Comparison of ENCODE assay signal across 24 cellular contexts in the genomic region with DNA sequence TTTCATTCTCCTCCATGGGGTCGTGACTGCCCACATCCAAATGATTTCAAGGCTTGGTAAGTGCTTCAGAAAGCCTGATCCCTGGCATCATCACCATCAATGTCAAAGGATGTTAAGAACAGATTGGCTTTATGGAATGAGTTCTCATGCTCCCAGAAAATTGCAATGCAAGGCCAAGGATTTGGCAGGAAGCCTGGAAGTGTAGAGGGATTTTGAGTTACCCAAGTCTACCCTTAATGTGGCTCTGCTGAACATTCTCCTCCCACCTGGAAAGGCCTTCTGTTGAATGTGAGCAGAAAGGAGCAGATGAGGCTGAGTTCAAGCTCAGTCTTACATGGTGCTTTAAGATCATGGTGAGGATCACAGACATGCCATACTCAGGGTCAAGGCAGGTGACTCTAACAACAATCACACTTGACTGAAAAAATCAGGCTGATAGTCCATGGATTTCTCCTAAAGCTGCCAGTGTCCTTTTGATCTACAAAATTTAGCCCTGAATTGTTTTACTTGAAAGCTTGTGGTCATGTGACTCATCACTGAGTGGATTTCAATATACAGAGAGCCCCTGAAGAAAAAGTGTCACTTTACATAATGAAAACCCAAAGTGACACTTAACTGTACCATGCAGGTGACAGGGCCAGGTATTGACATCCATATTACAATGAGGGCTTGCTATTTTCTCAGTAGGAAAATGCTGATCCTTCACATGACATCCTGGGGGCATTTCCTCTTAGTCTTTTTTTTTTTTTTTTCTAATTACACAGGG.
DNase-seq lines count a peak whose midpoint lies in the region; ATAC-seq, FAIRE-seq and TF ChIP-seq lines count a peak whose summit lies in the region.
"Had no signal": no experiment of that assay in that cellular context is flagged by ENCODE, and none has a peak within 500 bp of the region (broad histone marks: within the 10 kb centered on the region; RNA-seq: fewer than 3 reads in every experiment).

No MANE protein-coding gene starts in this region.

- H3K4me3 ChIP-seq in bronchial epithelial cell (ENCODE audit: low read depth, low read length) (no peak overlapping the region), GM23248 (no peak overlapping the region)
- H3K4me3 ChIP-seq: BLaER1 treated with 17β-estradiol and CSF1 and Interleukin-3, amounts not matched to agents 10 nM and 100 nM; breast epithelium; right lobe of liver; testis had no signal

- no peaks in the 10 kb centered on the region for H3K27me3 Mint-ChIP-seq in activated T-cell treated with anti-CD3 and anti-CD28 coated beads, Interleukin-2, amount 50 U/mL, for 4 hours (ENCODE audit: low read depth)

- no peak overlapping the region for H3K4me2 ChIP-seq in GM23248 (ENCODE audit: unreplicated experiment)
- H3K4me2 ChIP-seq: SK-N-SH had no signal

- H3K36me3 ChIP-seq in bronchial epithelial cell (ENCODE audit: control insufficient read depth, insufficient read depth, low read length): no peaks in the 10 kb centered on the region
- no peaks in the 10 kb centered on the region for H3K36me3 ChIP-seq in GM23248 (ENCODE audit: low read depth)

- no peaks in the 10 kb centered on the region for H4K20me1 ChIP-seq in GM23248 (ENCODE audit: insufficient read depth)

- no peak overlapping the region for H3K27ac ChIP-seq in GM23248
- H3K27ac ChIP-seq: BLaER1 treated with 17β-estradiol and CSF1 and Interleukin-3, amounts not matched to agents 10 nM and 100 nM; breast epithelium; HL-60; right lobe of liver; testis had no signal

- H3K79me2 ChIP-seq in GM23248 (ENCODE audit: insufficient read depth): no peaks in the 10 kb centered on the region

- H2AFZ ChIP-seq in GM23248: no peak overlapping the region

- TF ChIP-seq RAD21 in Ishikawa (IDR thresholded peaks at IDR 0.05; ENCODE audit: low read depth): no peak

- peak; percentile 37 to 46 for ATAC-seq in activated T-cell treated with anti-CD3 and anti-CD28 coated beads, Interleukin-2, amount 50 U/mL, for 4 hours
- peak; percentile 47 for ATAC-seq in stimulated activated effector memory CD8-positive, alpha-beta T cell treated with anti-CD3 and anti-CD28 coated beads, Interleukin-12 subunit alpha, Interleukin-12 subunit beta, amount 100 ng/mL, for 72 hours
- ATAC-seq in GM21515 (IDR thresholded peaks at IDR 0.05; ENCODE audit: unreplicated experiment): no peak
- ATAC-seq: naive thymus-derived CD4-positive, alpha-beta T cell; right lobe of liver had no signal

- H3K9me2 ChIP-seq in GM23248 (ENCODE audit: insufficient read depth): no peaks in the 10 kb centered on the region
- H3K9me2 ChIP-seq: SK-N-SH had no signal

- H3F3A ChIP-seq in GM23248 (ENCODE audit: insufficient read depth): no peaks in the 10 kb centered on the region

- H3K4me3 Mint-ChIP-seq in activated T-cell treated with anti-CD3 and anti-CD28 coated beads, Interleukin-2, amount 50 U/mL, for 4 hours: no peak overlapping the region
- H3K4me3 Mint-ChIP-seq in stimulated activated effector memory CD8-positive, alpha-beta T cell treated with anti-CD3 and anti-CD28 coated beads, Interleukin-12 subunit alpha, Interleukin-12 subunit beta, amount 100 ng/mL, for 72 hours: no peak overlapping the region
- H3K4me3 Mint-ChIP-seq: HFFc6; IgD-negative memory B cell; naive thymus-derived CD4-positive, alpha-beta T cell had no signal

- in situ Hi-C loops in GM23248 (cut with MboI): no loop called here

- peak; percentile 28 for FAIRE-seq in bronchial epithelial cell (lab: Jason Lieb, UNC)

- H3K27me3 ChIP-seq in bronchial epithelial cell (ENCODE audit: control insufficient read depth, insufficient read depth, low read length) (no peaks in the 10 kb centered on the region), GM23248 (replicated peaks; ENCODE audit: insufficient read depth) (no peaks in the 10 kb centered on the region)
- H3K27me3 ChIP-seq: BLaER1 treated with 17β-estradiol and CSF1 and Interleukin-3, amounts not matched to agents 10 nM and 100 nM; breast epithelium; right lobe of liver; testis had no signal

- H3K27ac Mint-ChIP-seq in stimulated activated effector memory CD8-positive, alpha-beta T cell treated with anti-CD3 and anti-CD28 coated beads, Interleukin-12 subunit alpha, Interleukin-12 subunit beta, amount 100 ng/mL, for 72 hours: no peak overlapping the region
- H3K27ac Mint-ChIP-seq: activated T-helper 2 cell treated with anti-CD3 and anti-CD28 coated beads, Interferon-gamma antibody, Interleukin-2, Interleukin-4, amounts not matched to agents 10 μg/mL and 5 μg/mL and 100 μg/mL, durations not matched to agents 14 hours and 24 hours and 36 hours; HFFc6; IgD-negative memory B cell; naive thymus-derived CD4-positive, alpha-beta T cell had no signal

- no peaks in the 10 kb centered on the region for H3K36me3 Mint-ChIP-seq in activated T-cell treated with anti-CD3 and anti-CD28 coated beads, Interleukin-2, amount 50 U/mL, for 4 hours (ENCODE audit: insufficient read depth)
- no peaks in the 10 kb centered on the region for H3K36me3 Mint-ChIP-seq in stimulated activated effector memory CD8-positive, alpha-beta T cell treated with anti-CD3 and anti-CD28 coated beads, Interleukin-12 subunit alpha, Interleukin-12 subunit beta, amount 100 ng/mL, for 72 hours

- TF ChIP-seq CTCF in bronchial epithelial cell (IDR thresholded peaks at IDR 0.05; ENCODE audit: insufficient read depth, low read length, severe bottlenecking): no peak

- H3K4me1 Mint-ChIP-seq in activated T-cell treated with anti-CD3 and anti-CD28 coated beads, Interleukin-2, amount 50 U/mL, for 4 hours (ENCODE audit: low read depth): no peaks in the 10 kb centered on the region
- no peaks in the 10 kb centered on the region for H3K4me1 Mint-ChIP-seq in stimulated activated effector memory CD8-positive, alpha-beta T cell treated with anti-CD3 and anti-CD28 coated beads, Interleukin-12 subunit alpha, Interleukin-12 subunit beta, amount 100 ng/mL, for 72 hours
- H3K4me1 Mint-ChIP-seq: IgD-negative memory B cell had no signal

- H3K9ac ChIP-seq in GM23248: no peak overlapping the region
- H3K9ac ChIP-seq: BLaER1 treated with 17β-estradiol and CSF1 and Interleukin-3, amounts not matched to agents 10 nM and 100 nM; SK-N-SH had no signal

- WGBS in GM23248 (ENCODE audit: low coverage in 1 of 2, low lambda C conversion rate in 2 of 2, missing lambda C conversion rate in 2 of 2), 2 experiments: 68 to 85% methylated on average over 1 of the region's 1 CpG

- no peaks in the 10 kb centered on the region for H3K9me3 Mint-ChIP-seq in activated T-cell treated with anti-CD3 and anti-CD28 coated beads, Interleukin-2, amount 50 U/mL, for 4 hours
- no peaks in the 10 kb centered on the region for H3K9me3 Mint-ChIP-seq in stimulated activated effector memory CD8-positive, alpha-beta T cell treated with anti-CD3 and anti-CD28 coated beads, Interleukin-12 subunit alpha, Interleukin-12 subunit beta, amount 100 ng/mL, for 72 hours
- H3K9me3 Mint-ChIP-seq: activated T-helper 2 cell treated with anti-CD3 and anti-CD28 coated beads, Interferon-gamma antibody, Interleukin-2, Interleukin-4, amounts not matched to agents 10 μg/mL and 5 μg/mL and 100 μg/mL, durations not matched to agents 14 hours and 24 hours and 36 hours; HFFc6; naive thymus-derived CD4-positive, alpha-beta T cell had no signal

- DNase-seq in activated T-cell treated with anti-CD3 and anti-CD28 coated beads, Interleukin-2, amount 50 U/mL, for 4 hours: no peak
- no peak for DNase-seq in activated T-cell treated with anti-CD3 and anti-CD28 coated beads, Interleukin-2, amount 50 U/mL, for 48 hours
- DNase-seq in bronchial epithelial cell (ENCODE audit: low read depth) (no peak), GM23248 (no peak), NCI-H1417 (lab: John Stamatoyannopoulos, UW) (no peak)
- no peak for DNase-seq in stimulated activated effector memory CD8-positive, alpha-beta T cell treated with anti-CD3 and anti-CD28 coated beads, Interleukin-12 subunit alpha, Interleukin-12 subunit beta, amount 100 ng/mL, for 72 hours (ENCODE audit: low spot score in 2 of 2)
- DNase-seq: ACHN; erythroblast; HFFc6; mesendoderm; naive thymus-derived CD4-positive, alpha-beta T cell; NCI-H1930; NK-92 treated with Interleukin-12 subunit alpha and Interleukin-12 subunit beta, amount 100 ng/mL, for 24 hours; SK-N-SH; stimulated activated CD4-positive, alpha-beta T cell treated with anti-CD3 and anti-CD28 coated beads, Interleukin-15, amount 100 ng/mL, for 24 hours; testis had no signal

- no peaks in the 10 kb centered on the region for H3K9me3 ChIP-seq in GM23248 (ENCODE audit: low read depth)
- H3K9me3 ChIP-seq: BLaER1 treated with 17β-estradiol and CSF1 and Interleukin-3, amounts not matched to agents 10 nM and 100 nM; breast epithelium; right lobe of liver; SK-N-SH; testis had no signal

- TF ChIP-seq EP300 in Ishikawa (IDR thresholded peaks at IDR 0.05; ENCODE audit: borderline replicate concordance): no peak

- H3K4me1 ChIP-seq in GM23248 (ENCODE audit: insufficient read depth): no peaks in the 10 kb centered on the region
- H3K4me1 ChIP-seq: breast epithelium had no signal

TF ChIP-seq in Ishikawa, 13 proteins besides CTCF, POLR2A, EP300 and RAD21:
- TF ChIP-seq FOXM1 (IDR thresholded peaks at IDR 0.05; ENCODE audit: borderline replicate concordance, low read depth) (no peak), USF1 (IDR thresholded peaks at IDR 0.05) (0 out of 2 replicates have a peak, but pooled peaks have one; percentile 18)
